ENCODE assay signal across 2 cellular contexts in the genomic region with DNA sequence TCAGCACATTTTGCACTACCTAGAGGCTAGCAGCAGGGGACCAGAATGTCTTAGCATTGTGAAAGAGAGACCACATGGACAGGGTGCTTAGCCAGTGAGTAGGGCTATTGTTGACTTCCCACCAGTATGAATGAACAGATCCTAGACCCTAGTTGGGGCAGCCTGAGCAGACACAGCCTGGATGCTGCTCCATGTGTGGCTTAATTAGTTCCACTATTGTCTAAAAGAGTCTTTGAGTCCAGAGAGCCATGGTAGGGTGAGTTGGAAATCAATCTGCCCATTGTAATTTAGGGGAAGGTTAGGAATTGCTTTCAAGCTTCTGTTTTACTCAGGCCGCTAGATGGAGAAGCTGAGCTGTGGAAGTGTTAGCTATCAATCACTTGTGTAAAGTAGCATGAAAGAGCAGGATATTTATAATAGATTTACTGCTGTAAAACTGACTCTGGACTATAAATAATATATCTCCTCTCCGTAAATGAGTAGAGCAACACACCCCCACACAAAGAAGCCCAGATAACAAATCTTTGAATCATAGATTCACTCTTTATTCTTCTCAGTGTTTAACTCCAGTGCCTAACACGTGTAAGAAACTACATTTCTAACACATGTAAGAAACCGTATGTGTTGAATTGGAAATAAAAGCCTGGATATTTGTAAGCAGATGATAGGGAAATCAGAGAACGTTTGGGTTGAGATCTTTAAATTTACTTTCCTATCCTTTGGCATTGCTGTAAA.
TF ChIP-seq lines count a peak whose summit lies in the region.

No MANE protein-coding gene starts in this region.

TF ChIP-seq in A549, 52 proteins besides CTCF, POLR2A, EP300 and RAD21:
- TF ChIP-seq HOXB5 (CRISPR knock-in tag; IDR thresholded peaks at IDR 0.05) (0 out of 2 replicates have a peak, but pooled peaks have one; percentile 59), SMC3 (IDR thresholded peaks at IDR 0.05) (peak; percentile 62), FOSB (CRISPR knock-in tag; IDR thresholded peaks at IDR 0.05) (no peak), HEYL (CRISPR knock-in tag; IDR thresholded peaks at IDR 0.05) (no peak)
- TF ChIP-seq, protein P1, sequence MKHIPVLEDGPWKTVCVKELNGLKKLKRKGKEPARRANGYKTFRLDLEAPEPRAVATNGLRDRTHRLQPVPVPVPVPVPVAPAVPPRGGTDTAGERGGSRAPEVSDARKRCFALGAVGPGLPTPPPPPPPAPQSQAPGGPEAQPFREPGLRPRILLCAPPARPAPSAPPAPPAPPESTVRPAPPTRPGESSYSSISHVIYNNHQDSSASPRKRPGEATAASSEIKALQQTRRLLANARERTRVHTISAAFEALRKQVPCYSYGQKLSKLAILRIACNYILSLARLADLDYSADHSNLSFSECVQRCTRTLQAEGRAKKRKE (CRISPR knock-in tag; IDR thresholded peaks at IDR 0.05; ENCODE audit: low read depth): no peak

TF ChIP-seq in K562, 482 proteins besides CTCF, POLR2A, EP300 and RAD21:
- TF ChIP-seq PBX2 (CRISPR knock-in tag; IDR thresholded peaks at IDR 0.05; ENCODE audit: low read depth) (no peak), PBX2 (tag; conservative IDR thresholded peaks at IDR 0.05; ENCODE audit: low read depth) (peak; percentile 86), RB1 (IDR thresholded peaks at IDR 0.05; ENCODE audit: low read depth) (no peak), JUND (IDR thresholded peaks at IDR 0.05; ENCODE audit: borderline replicate concordance, low read depth, low read length) (no peak), JUND (tag; IDR thresholded peaks at IDR 0.05; ENCODE audit: borderline replicate concordance, low read depth, low read length) (no peak), MEIS2 (IDR thresholded peaks at IDR 0.05; ENCODE audit: partially characterized antibody) (peak; percentile 66), SMC3 (conservative IDR thresholded peaks at IDR 0.05; ENCODE audit: insufficient read depth, low read depth, low read length) (0 out of 2 replicates have a peak, but pooled peaks have one; percentile 30), BRCA1 (IDR thresholded peaks at IDR 0.05) (no peak), BRCA1 (CRISPR knock-in tag; IDR thresholded peaks at IDR 0.05) (no peak), CGGBP1 (CRISPR knock-in tag; IDR thresholded peaks at IDR 0.05) (no peak), TEAD2 (tag; IDR thresholded peaks at IDR 0.05) (no peak), COPS2 (conservative IDR thresholded peaks at IDR 0.05) (no peak), HIVEP1 (CRISPR knock-in tag; IDR thresholded peaks at IDR 0.05) (no peak)
- TF ChIP-seq, protein P2, sequence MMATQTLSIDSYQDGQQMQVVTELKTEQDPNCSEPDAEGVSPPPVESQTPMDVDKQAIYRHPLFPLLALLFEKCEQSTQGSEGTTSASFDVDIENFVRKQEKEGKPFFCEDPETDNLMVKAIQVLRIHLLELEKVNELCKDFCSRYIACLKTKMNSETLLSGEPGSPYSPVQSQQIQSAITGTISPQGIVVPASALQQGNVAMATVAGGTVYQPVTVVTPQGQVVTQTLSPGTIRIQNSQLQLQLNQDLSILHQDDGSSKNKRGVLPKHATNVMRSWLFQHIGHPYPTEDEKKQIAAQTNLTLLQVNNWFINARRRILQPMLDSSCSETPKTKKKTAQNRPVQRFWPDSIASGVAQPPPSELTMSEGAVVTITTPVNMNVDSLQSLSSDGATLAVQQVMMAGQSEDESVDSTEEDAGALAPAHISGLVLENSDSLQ (IDR thresholded peaks at IDR 0.05): peak; percentile 67
